20 cellular contexts compared by ENCODE assay signal in genomic region chr10:65818990-65819389, GRCh38.
DNase-seq lines count a peak whose midpoint lies in the region; FAIRE-seq lines count a peak whose summit lies in the region.
"Had no signal": no experiment of that assay in that cellular context is flagged by ENCODE, and none has a peak within 500 bp of the region (broad histone marks: within the 10 kb centered on the region; RNA-seq: fewer than 3 reads in every experiment).

No MANE protein-coding gene starts in this region.

- H3K9me3 Mint-ChIP-seq in activated CD4-positive, alpha-beta memory T cell treated with anti-CD3 and anti-CD28 coated beads, Interleukin-2, amount 10 ng/mL, durations not matched to agents 7 days and 5 days, result peaks cover 9% of the 10 kb centered on the region

- H3K4me1 Mint-ChIP-seq in activated CD4-positive, alpha-beta memory T cell treated with anti-CD3 and anti-CD28 coated beads, Interleukin-2, amount 10 ng/mL, durations not matched to agents 7 days and 5 days, result no peaks in the 10 kb centered on the region
- H3K4me1 Mint-ChIP-seq: B cell, CD14-positive monocyte had no signal

- H3K36me3 Mint-ChIP-seq in activated CD4-positive, alpha-beta memory T cell treated with anti-CD3 and anti-CD28 coated beads, Interleukin-2, amount 10 ng/mL, durations not matched to agents 7 days and 5 days (ENCODE audit: low read depth), result no peaks in the 10 kb centered on the region
- H3K36me3 Mint-ChIP-seq: CD14-positive monocyte had no signal

- H3K27ac Mint-ChIP-seq in activated CD4-positive, alpha-beta memory T cell treated with anti-CD3 and anti-CD28 coated beads, Interleukin-2, amount 10 ng/mL, durations not matched to agents 7 days and 5 days, result no peak overlapping the region
- H3K27ac Mint-ChIP-seq: B cell, CD14-positive monocyte had no signal

- in situ Hi-C loops in G401 (cut with HindIII; ENCODE audit: low sequenced_read_pairs), result no loop called here

- no peak for FAIRE-seq in urothelium cell line (lab: Jason Lieb, UNC)
- FAIRE-seq: A549, D721Med had no signal

- peak; percentile 7 for DNase-seq in G401 (ENCODE audit: low spot score)
- DNase-seq in LHCN-M2 (ENCODE audit: low read depth), result peak; percentile 66
- peak; percentile 1 for DNase-seq in astrocyte of the hippocampus (ENCODE audit: low read depth, low spot score)
- peak; percentile 6 for DNase-seq in urothelium cell line (ENCODE audit: low spot score)
- DNase-seq in activated naive CD4-positive, alpha-beta T cell treated with anti-CD3 and anti-CD28 coated beads, Interleukin-2, amount 50 U/mL, for 16 hours, result no peak
- no peak for DNase-seq in activated CD4-positive, alpha-beta memory T cell treated with anti-CD3 and anti-CD28 coated beads, Interleukin-2, amount 10 ng/mL, durations not matched to agents 7 days and 5 days
- no peak for DNase-seq in glomerular visceral epithelial cell (ENCODE audit: extremely low spot score)
- DNase-seq: DMS79, GOT3, HCEC 1CT, IMR-90, NCI-H1694, NCI-H2081, NCI-H2171, NCI-H345, NCI-H524 treated with DMSO at 0.1 percent for 48 hours had no signal

- no peaks in the 10 kb centered on the region for H3K27me3 Mint-ChIP-seq in activated CD4-positive, alpha-beta memory T cell treated with anti-CD3 and anti-CD28 coated beads, Interleukin-2, amount 10 ng/mL, durations not matched to agents 7 days and 5 days
- H3K27me3 Mint-ChIP-seq: B cell had no signal

- CTCF ChIA-PET in activated CD4-positive, alpha-beta memory T cell treated with anti-CD3 and anti-CD28 coated beads, Interleukin-2, amount 10 ng/mL, durations not matched to agents 7 days and 5 days (lab: Charles Lee), result no interaction called here

- POLR2A ChIA-PET in activated CD4-positive, alpha-beta memory T cell treated with anti-CD3 and anti-CD28 coated beads, Interleukin-2, amount 10 ng/mL, durations not matched to agents 7 days and 5 days (lab: Charles Lee), result no interaction called here

- no peak overlapping the region for H3K4me3 Mint-ChIP-seq in activated CD4-positive, alpha-beta memory T cell treated with anti-CD3 and anti-CD28 coated beads, Interleukin-2, amount 10 ng/mL, durations not matched to agents 7 days and 5 days
- H3K4me3 Mint-ChIP-seq: B cell, CD14-positive monocyte had no signal

Comparison
In these comparisons a context has a peak if more than half of its experiments do, and no peak if none do; other contexts are left out.
1. DNase-seq: peak in G401 (single experiment), LHCN-M2 (single experiment), astrocyte of the hippocampus (single experiment) and urothelium cell line (single experiment); none in activated naive CD4-positive, alpha-beta T cell treated with anti-CD3 and anti-CD28 coated beads, Interleukin-2, amount 50 U/mL, for 16 hours (single experiment), activated CD4-positive, alpha-beta memory T cell treated with anti-CD3 and anti-CD28 coated beads, Interleukin-2, amount 10 ng/mL, durations not matched to agents 7 days and 5 days (single experiment) and glomerular visceral epithelial cell (single experiment).